ENCODE assay signal across 12 cellular contexts in genomic region chr7:40833541-40834234, GRCh38.
DNase-seq lines count a peak whose midpoint lies in the region; ATAC-seq, FAIRE-seq and TF ChIP-seq lines count a peak whose summit lies in the region.
"Had no signal": no experiment of that assay in that cellular context is flagged by ENCODE, and none has a peak within 500 bp of the region (broad histone marks: within the 10 kb centered on the region; RNA-seq: fewer than 3 reads in every experiment).

No MANE protein-coding gene starts in this region.

- no peak overlapping the region for H2BK5ac ChIP-seq in trophoblast cell (ENCODE audit: low read depth, low read length, poor library complexity)

- no peak overlapping the region for H4K91ac ChIP-seq in trophoblast cell (ENCODE audit: low read depth, low read length)

- WGBS in trophoblast cell (ENCODE audit: extremely low coverage, insufficient coverage, insufficient read length) = no CpG with 5 or more reads among the region's 4 CpGs

- H3K18ac ChIP-seq in trophoblast cell (ENCODE audit: low read length) = no peak overlapping the region

- TF ChIP-seq CTCF in PC-3 (conservative IDR thresholded peaks at IDR 0.05; ENCODE audit: low read depth, low read length) = peak; percentile 59
- TF ChIP-seq CTCF in endothelial cell of umbilical vein (IDR thresholded peaks at IDR 0.05; ENCODE audit: extremely low read depth in 1 of 2, insufficient read depth in 1 of 2, low read depth in 1 of 2, low read length in 2 of 2) = peak in 1 of 2 donors; percentile 11

- POLR2A ChIA-PET in PC-3 (lab: Charles Lee; ENCODE audit: unreplicated experiment) (no interaction called here), endothelial cell of umbilical vein (lab: Charles Lee) (no interaction called here)

- H3K14ac ChIP-seq in trophoblast cell (ENCODE audit: low read length) = no peak overlapping the region

- no peak for FAIRE-seq in endothelial cell of umbilical vein (lab: Jason Lieb, UNC)

- H3K23ac ChIP-seq in trophoblast cell (ENCODE audit: low read length) = no peak overlapping the region

- H4K20me1 ChIP-seq in PC-3 (ENCODE audit: low read length) = no peaks in the 10 kb centered on the region
- H4K20me1 ChIP-seq in endothelial cell of umbilical vein (replicated peaks; ENCODE audit: control insufficient read depth, extremely low read depth, insufficient read depth, low read length) = no peaks in the 10 kb centered on the region

- H2AK5ac ChIP-seq in trophoblast cell (ENCODE audit: low read length) = no peak overlapping the region

- intact Hi-C loops in PC-3 (cut with micrococcal nuclease) = loop anchor here (1.0 to 5.0 kb wide), 2 partner anchors 275 to 874 kb away; no protein-coding TSS in a partner anchor
- intact Hi-C loops in endothelial cell of umbilical vein (cut with micrococcal nuclease) = loop anchor here (1.0 kb wide), 1 partner anchor 872 kb away; no protein-coding TSS in a partner anchor

- H3K27ac ChIP-seq in PC-3 (ENCODE audit: low read length) = peak overlapping the region; percentile 9
- no peak overlapping the region for H3K27ac ChIP-seq in endothelial cell of umbilical vein (ENCODE audit: insufficient read depth, low read depth, low read length)
- H3K27ac ChIP-seq in trophoblast cell (ENCODE audit: low read depth, low read length) = no peak overlapping the region

- H3K79me2 ChIP-seq in PC-3 (ENCODE audit: low read length) (no peaks in the 10 kb centered on the region), endothelial cell of umbilical vein (ENCODE audit: control insufficient read depth, insufficient read depth, low read length) (no peaks in the 10 kb centered on the region), trophoblast cell (ENCODE audit: control insufficient read depth, insufficient read depth, low read length, poor library complexity) (no peaks in the 10 kb centered on the region)

- no peak for TF ChIP-seq POLR2A in endothelial cell of umbilical vein (IDR thresholded peaks at IDR 0.05; ENCODE audit: low read depth, low read length)

- H4K12ac ChIP-seq in trophoblast cell (ENCODE audit: low read depth, low read length) = no peak overlapping the region

- no peaks in the 10 kb centered on the region for H3K9me3 ChIP-seq in PC-3 (ENCODE audit: low read length)
- no peaks in the 10 kb centered on the region for H3K9me3 ChIP-seq in endothelial cell of umbilical vein (replicated peaks; ENCODE audit: control insufficient read depth, insufficient read depth, low read length)
- no peaks in the 10 kb centered on the region for H3K9me3 ChIP-seq in trophoblast cell (ENCODE audit: insufficient read depth, low read depth, low read length)

- ATAC-seq in PC-3 (peak; percentile 58), GM21717 (IDR thresholded peaks at IDR 0.05; ENCODE audit: unreplicated experiment) (no peak)

- H2AFZ ChIP-seq in PC-3 (ENCODE audit: low read length) = no peak overlapping the region
- no peak overlapping the region for H2AFZ ChIP-seq in endothelial cell of umbilical vein (ENCODE audit: low read depth, low read length)
- no peak overlapping the region for H2AFZ ChIP-seq in trophoblast cell (ENCODE audit: insufficient read depth, low read length, poor library complexity)

- H3K27me3 ChIP-seq in PC-3 (ENCODE audit: low read length) = no peaks in the 10 kb centered on the region
- no peaks in the 10 kb centered on the region for H3K27me3 ChIP-seq in endothelial cell of umbilical vein (ENCODE audit: control insufficient read depth in 2 of 2, insufficient read depth in 2 of 2, low read length in 2 of 2)
- H3K27me3 ChIP-seq in trophoblast cell (ENCODE audit: insufficient read depth, low read length) = no peaks in the 10 kb centered on the region

- H3K36me3 ChIP-seq in PC-3 (ENCODE audit: low read depth, low read length) = no peaks in the 10 kb centered on the region
- no peaks in the 10 kb centered on the region for H3K36me3 ChIP-seq in endothelial cell of umbilical vein (ENCODE audit: control insufficient read depth in 2 of 2, extremely low read depth in 1 of 2, insufficient read depth in 2 of 2, low read length in 2 of 2)
- no peaks in the 10 kb centered on the region for H3K36me3 ChIP-seq in trophoblast cell (ENCODE audit: control insufficient read depth in 1 of 2, insufficient read depth in 2 of 2, low read length in 2 of 2)

- no peaks in the 10 kb centered on the region for H3K9me2 ChIP-seq in PC-3 (replicated peaks; ENCODE audit: low read length)

- DNase-seq in GM03348 (ENCODE audit: low spot score) (peak; percentile 42), PC-3 (peak; percentile 42), endothelial cell of umbilical vein (ENCODE audit: low read depth, low spot score) (peak; percentile 20), trophoblast cell (no peak), retina (no peak), NCI-H2107 treated with DMSO at 0.1 percent for 48 hours (lab: John Stamatoyannopoulos, UW; ENCODE audit: unreplicated experiment) (no peak)
- DNase-seq: caudate nucleus, DMS79 treated with DMSO at 0.1 percent for 48 hours, KBM-7, NCI-H526, T-helper 9 cell had no signal

- peaks cover 18% of the 10 kb centered on the region for H3K4me1 ChIP-seq in PC-3 (ENCODE audit: insufficient read depth, low read length)
- no peaks in the 10 kb centered on the region for H3K4me1 ChIP-seq in endothelial cell of umbilical vein (ENCODE audit: control insufficient read depth, extremely low read depth, insufficient read depth, low read length)
- peaks cover 5 to 8% of the 10 kb centered on the region in 2 experiments for H3K4me1 ChIP-seq in trophoblast cell (ENCODE audit: control insufficient read depth in 1 of 2, insufficient read depth in 2 of 2, low read length in 2 of 2)

- dilution Hi-C loops in endothelial cell of umbilical vein (cut with MboI; ENCODE audit: extremely low pct_ligation_motif_present, low sequenced_read_pairs) = no loop called here

- no peak overlapping the region for H4K8ac ChIP-seq in trophoblast cell (ENCODE audit: low read depth, low read length)

- no TSS peak for BruUV-seq in PC-3 (replicated peaks; lab: Mats Ljungman, UMichigan)
- BruUV-seq in endothelial cell of umbilical vein (replicated peaks; lab: Mats Ljungman, UMichigan) = no TSS peak

- H3K9ac ChIP-seq in PC-3 (ENCODE audit: low read length) = no peak overlapping the region
- no peak overlapping the region for H3K9ac ChIP-seq in endothelial cell of umbilical vein (replicated peaks; ENCODE audit: extremely low read depth, insufficient read depth, low read length)
- no peak overlapping the region for H3K9ac ChIP-seq in trophoblast cell (ENCODE audit: low read length)

- no peak overlapping the region for H3K4ac ChIP-seq in trophoblast cell (ENCODE audit: low read depth, low read length)

- H3K4me3 ChIP-seq in PC-3 (ENCODE audit: low read length) = no peak overlapping the region
- no peak overlapping the region for H3K4me3 ChIP-seq in endothelial cell of umbilical vein (replicated peaks in 1 of 3; ENCODE audit: insufficient read depth in 1 of 3, low read depth in 1 of 3, low read length in 3 of 3)
- no peak overlapping the region for H3K4me3 ChIP-seq in trophoblast cell (ENCODE audit: low read depth, low read length)

- peak overlapping the region; percentile 79 for H2BK12ac ChIP-seq in trophoblast cell (ENCODE audit: low read length)

- no peaks in the 10 kb centered on the region for H3K9me1 ChIP-seq in endothelial cell of umbilical vein (replicated peaks; ENCODE audit: control insufficient read depth, extremely low read depth, insufficient read depth, low read length)

- peaks cover 11% of the 10 kb centered on the region for H3K79me1 ChIP-seq in trophoblast cell (ENCODE audit: low read length)

- H3K4me2 ChIP-seq in PC-3 (ENCODE audit: low read length) (no peak overlapping the region), endothelial cell of umbilical vein (ENCODE audit: insufficient read depth, low read length) (no peak overlapping the region), trophoblast cell (ENCODE audit: low read length) (no peak overlapping the region)

- no peak overlapping the region for H2BK120ac ChIP-seq in trophoblast cell (ENCODE audit: insufficient read depth, low read length, poor library complexity)

- H3F3A ChIP-seq in PC-3 (ENCODE audit: low read length, unreplicated experiment) = no peaks in the 10 kb centered on the region

- CTCF ChIA-PET in PC-3 (lab: Charles Lee) (interaction anchor here (0.6 kb wide), 1 partner anchor 133 kb away, joined by 3 read pairs; no protein-coding TSS in a partner anchor), endothelial cell of umbilical vein (lab: Charles Lee) (interaction anchor here (2.1 kb wide), 1 partner anchor 871 kb away, joined by 4 read pairs; no protein-coding TSS in a partner anchor)

TF ChIP-seq in endothelial cell of umbilical vein, 7 proteins besides CTCF, POLR2A, EP300 and RAD21:
- TF ChIP-seq EZH2 (IDR thresholded peaks at IDR 0.05; ENCODE audit: borderline replicate concordance, low read depth, low read length, severe bottlenecking) (no peak), JUN (IDR thresholded peaks at IDR 0.05; ENCODE audit: borderline replicate concordance, insufficient read depth, insufficient read length, low read depth) (no peak)
TF ChIP-seq in endothelial cell of umbilical vein: peak in this region for 0.

Comparison
In these comparisons a context has a peak if more than half of its experiments do, and no peak if none do; other contexts are left out.
1. DNase-seq: peak in GM03348 (single experiment), PC-3 (single experiment) and endothelial cell of umbilical vein (single experiment); none in trophoblast cell (0 of 2), retina (single experiment) and NCI-H2107 treated with DMSO at 0.1 percent for 48 hours (single experiment).